In genomic region chr15:72272213-72272996, GRCh38 we compare ENCODE assay signal across 8 cellular contexts. TPM values are rescaled to one million over a fixed set of nuclear protein-coding genes. Genes with fewer than 3 reads are reported as not detected.
DNase-seq lines count a peak whose midpoint lies in the region; ATAC-seq and TF ChIP-seq lines count a peak whose summit lies in the region.

Gene PARP6 (minus strand): TSS chr15:72272554. CDS start chr15:72267477, 5,077 bp downstream.

- H3K4me3 ChIP-seq in GM06990 (replicated peaks; ENCODE audit: low read depth, low read length) (peak within 1 kb of the TSS; percentile 96), HFF-Myc (replicated peaks; ENCODE audit: low read depth, low read length) (peak within 1 kb of the TSS; percentile 76), NB4 (ENCODE audit: low read depth, low read length) (peak within 1 kb of the TSS; percentile 73), SK-N-SH (ENCODE audit: low read depth in 2 of 2, low read length in 1 of 2) (peak within 1 kb of the TSS; percentile 87 to 91), testis (peak within 1 kb of the TSS; percentile 81 to 89)

- TF ChIP-seq EP300 in SK-N-SH (IDR thresholded peaks at IDR 0.05; ENCODE audit: borderline replicate concordance in 1 of 2, low read depth in 1 of 2, low read length in 1 of 2) = no peak; a peak in 1 of 4 replicates

- TF ChIP-seq CTCF in GM06990 (IDR thresholded peaks at IDR 0.05; ENCODE audit: insufficient read depth, low read length, poor library complexity, severe bottlenecking) = peak; percentile 71
- TF ChIP-seq CTCF in HFF-Myc (IDR thresholded peaks at IDR 0.05; ENCODE audit: low read depth, low read length, missing control alignments) = peak; percentile 58
- TF ChIP-seq CTCF in NB4 (IDR thresholded peaks at IDR 0.05; ENCODE audit: low read depth, low read length) = peak; percentile 69
- TF ChIP-seq CTCF in SK-N-SH (IDR thresholded peaks at IDR 0.05) = peak; percentile 73
- peak in 1 of 3 donors; percentile 63 for TF ChIP-seq CTCF in omental fat pad (IDR thresholded peaks at IDR 0.05)
- TF ChIP-seq CTCF in testis (IDR thresholded peaks at IDR 0.05) = peak; percentile 75 to 95 (median 90)

- H3K27ac ChIP-seq in SK-N-SH (ENCODE audit: low read depth in 2 of 2, low read length in 1 of 2) (peak within 1 kb of the TSS; percentile 69 to 77), testis (peak within 1 kb of the TSS; percentile 90 to 92)

- H3K9me3 ChIP-seq in SK-N-SH (no peaks in the 10 kb centered on the region), testis (no peaks in the 10 kb centered on the region)

- intact Hi-C loops in testis (cut with DNase I; ENCODE audit: low total_unique reads) = loop anchor here (2.0 to 10.0 kb wide), 2 partner anchors 42 to 68 kb away; partner anchors contain the start of gene PKM

- peak within 1 kb of the TSS; percentile 92; the same call in 1 of the 2 replicates for H2AFZ ChIP-seq in SK-N-SH (ENCODE audit: low read depth)

- POLR2A ChIA-PET in SK-N-SH (lab: Yijun Ruan, JAX) = interaction anchor here (2.2 kb wide), 1 partner anchor 42 kb away, joined by 11 read pairs; the partner anchor contains the start of gene PKM

- H3K36me3 ChIP-seq in GM06990 (ENCODE audit: control insufficient read depth, insufficient read depth, low read length) (peaks cover under 1% of the 10 kb centered on the region), SK-N-SH (replicated peaks in 1 of 2; ENCODE audit: control insufficient read depth in 1 of 2, insufficient read depth in 2 of 2, low read length in 1 of 2) (peaks cover 15 to 21% of the 10 kb centered on the region in 2 experiments), testis (ENCODE audit: low read depth, missing control alignments) (no peaks in the 10 kb centered on the region)

- peak; percentile 98 for ATAC-seq in activated naive CD4-positive, alpha-beta T cell treated with anti-CD3 and anti-CD28 coated beads, Interleukin-2, amount 50 U/mL, for 72 hours
- ATAC-seq in omental fat pad (ENCODE audit: low FRiP score) = peak; percentile 99

- peaks cover 9 to 12% of the 10 kb centered on the region in 2 experiments; a peak in 3 of 4 replicates for H3K4me1 ChIP-seq in SK-N-SH (ENCODE audit: control insufficient read depth in 1 of 2, insufficient read depth in 2 of 2, low read depth in 1 of 2, low read length in 1 of 2)
- H3K4me1 ChIP-seq in testis = peaks cover 19% of the 10 kb centered on the region

- no peaks in the 10 kb centered on the region for H3K9me3 Mint-ChIP-seq in activated naive CD4-positive, alpha-beta T cell treated with anti-CD3 and anti-CD28 coated beads, Interleukin-2, amount 50 U/mL, for 72 hours

- no peaks in the 10 kb centered on the region for H3K27me3 ChIP-seq in GM06990 (replicated peaks; ENCODE audit: control insufficient read depth, insufficient read depth, low read length)
- no peaks in the 10 kb centered on the region for H3K27me3 ChIP-seq in SK-N-SH (ENCODE audit: insufficient read depth)
- H3K27me3 ChIP-seq in testis = no peaks in the 10 kb centered on the region

- H3K36me3 Mint-ChIP-seq in activated naive CD4-positive, alpha-beta T cell treated with anti-CD3 and anti-CD28 coated beads, Interleukin-2, amount 50 U/mL, for 72 hours = peaks cover 5 to 10% of the 10 kb centered on the region in 2 donors

- no peaks in the 10 kb centered on the region for H4K20me1 ChIP-seq in SK-N-SH (ENCODE audit: insufficient read depth)

- TF ChIP-seq POLR2A in NB4 (IDR thresholded peaks at IDR 0.05; ENCODE audit: extremely low read depth, insufficient read length) (peak; percentile 45), testis (IDR thresholded peaks at IDR 0.05) (no peak)

- CTCF ChIA-PET in SK-N-SH (lab: Yijun Ruan, JAX) = interaction anchor here (0.6 to 2.3 kb wide), 9 partner anchors 9 to 210 kb away, joined by 3 to 14 read pairs (median 5); no protein-coding TSS in a partner anchor

- 1% methylated on average over 26 of the region's 82 CpGs for WGBS in SK-N-SH (ENCODE audit: low lambda C conversion rate)
- 0 to 2% methylated on average over 13 to 62 of the region's 82 CpGs for WGBS in testis, 2 donors

- DNase-seq in GM06990 (ENCODE audit: extremely low read depth, insufficient read length) (peak; percentile 100), HFF-Myc (ENCODE audit: extremely low read depth, low read depth) (peak; percentile 85), NB4 (ENCODE audit: low read depth) (peak; percentile 99), SK-N-SH (peak; percentile 99), glomerular endothelial cell (ENCODE audit: extremely low read depth, low read depth, low spot score) (peak; percentile 44), omental fat pad (ENCODE audit: low spot score) (peak; percentile 83), testis (peak; percentile 97)
- DNase-seq in activated naive CD4-positive, alpha-beta T cell treated with anti-CD3 and anti-CD28 coated beads, Interleukin-2, amount 50 U/mL, for 72 hours (ENCODE audit: low spot score in 2 of 2) = peak; percentile 97 to 99

- no peaks in the 10 kb centered on the region for H3K9me2 ChIP-seq in SK-N-SH

- H3K9ac ChIP-seq in SK-N-SH = peak within 1 kb of the TSS; percentile 90

- H3K27ac Mint-ChIP-seq in activated naive CD4-positive, alpha-beta T cell treated with anti-CD3 and anti-CD28 coated beads, Interleukin-2, amount 50 U/mL, for 72 hours = peak within 1 kb of the TSS; percentile 88 to 91

- no peaks in the 10 kb centered on the region for H3F3A ChIP-seq in SK-N-SH (replicated peaks; ENCODE audit: insufficient read depth)

- peaks cover 39% of the 10 kb centered on the region for H3K79me2 ChIP-seq in SK-N-SH (ENCODE audit: insufficient read depth)

- 0 out of 2 replicates have a peak, but pooled peaks have one; percentile 12 for TF ChIP-seq RAD21 in SK-N-SH (IDR thresholded peaks at IDR 0.05; ENCODE audit: low read length)

- H3K4me2 ChIP-seq in SK-N-SH = peak within 1 kb of the TSS; percentile 87

TF ChIP-seq in SK-N-SH, 30 proteins besides CTCF, POLR2A, EP300 and RAD21 (continues in another document):
- TF ChIP-seq ZBTB33 (IDR thresholded peaks at IDR 0.05; ENCODE audit: borderline replicate concordance, low read depth) (no peak), GATA2 (CRISPR knock-in tag; IDR thresholded peaks at IDR 0.05) (no peak), GABPA (IDR thresholded peaks at IDR 0.05; ENCODE audit: low read depth) (no peak), CHD2 (IDR thresholded peaks at IDR 0.05; ENCODE audit: low read length, partially characterized antibody) (peak; percentile 59), USF1 (IDR thresholded peaks at IDR 0.05; ENCODE audit: borderline replicate concordance, low read depth) (peak; percentile 96), ELF1 (IDR thresholded peaks at IDR 0.05) (no peak), NFIC (IDR thresholded peaks at IDR 0.05; ENCODE audit: borderline replicate concordance) (no peak), SMC3 (IDR thresholded peaks at IDR 0.05; ENCODE audit: low read depth, low read length) (no peak), MAX (IDR thresholded peaks at IDR 0.05; ENCODE audit: low read depth) (peak; percentile 95), FOXM1 (IDR thresholded peaks at IDR 0.05; ENCODE audit: low read depth) (no peak)

RNA-seq across cellular contexts. Expression of gene PARP6, which starts in this region (rescaled TPM):
- polyA plus RNA-seq in SK-N-SH (2012; rRNA removed) (57.7 and 76.6 TPM in 2 replicates), testis (ENCODE audit: insufficient read depth, low read depth, low replicate concordance) (190 TPM)
- polyA plus RNA-seq in SK-N-SH (2012; cell fraction: cytosol; rRNA removed) = 35.6 and 38.4 TPM in 2 replicates
- polyA plus RNA-seq in SK-N-SH (2012; cell fraction: nucleus; rRNA removed) = 290 and 367 TPM in 2 replicates
- 10 to 100 TPM; 52.3 to 64.8 TPM for total RNA-seq in activated naive CD4-positive, alpha-beta T cell treated with anti-CD3 and anti-CD28 coated beads, Interleukin-2, amount 50 U/mL, for 72 hours
- total RNA-seq in glomerular endothelial cell (22.8 and 23.9 TPM in 2 replicates), omental fat pad (10 to 100 TPM; 52.4 to 65.7 (median 59.4) TPM), testis (100 to 1,000 TPM; 114 to 182 TPM)

Comparison
In these comparisons a context has a peak if more than half of its experiments do, and no peak if none do; other contexts are left out.
1. Peak in every context shown above with its lines: DNase-seq, ATAC-seq, H3K4me3 ChIP-seq and H3K27ac ChIP-seq.
2. DNase-seq: peak in every context shown above with its lines; median percentile 100 in GM06990; 99 in NB4; 99 in SK-N-SH; 98 in activated naive CD4-positive, alpha-beta T cell treated with anti-CD3 and anti-CD28 coated beads, Interleukin-2, amount 50 U/mL, for 72 hours; 97 in testis; 85 in HFF-Myc; 83 in omental fat pad; 44 in glomerular endothelial cell.